ENCODE assay signal across 22 cellular contexts in the genomic region with DNA sequence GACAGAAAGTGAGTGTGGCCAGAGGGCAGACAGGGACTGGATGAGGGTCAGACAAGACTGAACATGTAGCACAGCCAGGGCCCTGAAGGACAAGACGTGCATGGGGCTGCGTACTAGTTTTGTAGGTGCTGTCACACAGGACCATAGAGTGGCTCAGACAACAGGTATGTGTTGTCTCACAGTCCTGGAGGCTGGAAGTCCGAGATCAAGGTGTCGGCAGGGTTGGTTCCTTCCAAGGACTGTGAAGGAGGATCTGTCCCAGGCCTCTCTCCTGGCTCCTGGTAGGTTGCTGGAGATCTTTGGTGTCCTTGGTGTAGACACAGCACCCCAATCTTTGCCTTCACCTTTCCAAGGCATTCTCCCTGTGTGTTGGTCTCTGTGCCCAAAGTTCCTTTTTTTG.
DNase-seq lines count a peak whose midpoint lies in the region; ATAC-seq, FAIRE-seq and TF ChIP-seq lines count a peak whose summit lies in the region.
"Had no signal": no experiment of that assay in that cellular context is flagged by ENCODE, and none has a peak within 500 bp of the region (broad histone marks: within the 10 kb centered on the region; RNA-seq: fewer than 3 reads in every experiment).

No MANE protein-coding gene starts in this region.

- H3K9me3 ChIP-seq in H1 (ENCODE audit: insufficient read depth in 2 of 2, low read depth in 1 of 2, low read length in 1 of 2) (no peaks in the 10 kb centered on the region), neural progenitor cell (ENCODE audit: low read depth) (no peaks in the 10 kb centered on the region)
- H3K9me3 ChIP-seq: Caco-2, HAP-1 had no signal

- H2BK5ac ChIP-seq in H1 (ENCODE audit: low read depth, low read length) = no peak overlapping the region; the same call in 1 of the 2 replicates

- 0 out of 2 replicates have a peak overlapping the region, but pooled peaks have one; percentile 31 for H2BK15ac ChIP-seq in H1 (ENCODE audit: low read length)

- H3K18ac ChIP-seq in H1 (ENCODE audit: extremely low read depth, low read length) = peak overlapping the region; percentile 68; the same call in 1 of the 2 replicates

- H2BK20ac ChIP-seq in H1 (ENCODE audit: low read length) = 0 out of 2 replicates have a peak overlapping the region, but pooled peaks have one; percentile 68

- H3K9me3 Mint-ChIP-seq in brain (peaks cover 0 to 6% (median 0%) of the 10 kb centered on the region in 5 experiments), neural progenitor cell (peaks cover 10% of the 10 kb centered on the region), MCF 10A (ENCODE audit: unreplicated experiment) (no peaks in the 10 kb centered on the region)
- H3K9me3 Mint-ChIP-seq: CD4-positive, CD25-positive, alpha-beta regulatory T cell; CD8-positive, alpha-beta T cell; GM23338 had no signal

- no peak overlapping the region for H3K27ac ChIP-seq in H1 (ENCODE audit: low read depth, low read length)
- H3K27ac ChIP-seq in neural progenitor cell = no peak overlapping the region
- H3K27ac ChIP-seq: BLaER1, C4-2B had no signal

- H3K4me1 ChIP-seq in H1 (replicated peaks in 1 of 4; ENCODE audit: control insufficient read depth in 3 of 4, insufficient read depth in 4 of 4, low read length in 3 of 4) = peaks cover 0 to 2% (median 0%) of the 10 kb centered on the region in 4 experiments; a peak in 3 of 7 replicates
- H3K4me1 ChIP-seq in neural progenitor cell = no peaks in the 10 kb centered on the region
- H3K4me1 ChIP-seq: Caco-2, HAP-1 had no signal

- H3K79me2 ChIP-seq in H1 (ENCODE audit: control insufficient read depth in 1 of 2, insufficient read depth in 2 of 2, low read length in 2 of 2) (no peaks in the 10 kb centered on the region), neural progenitor cell (ENCODE audit: low read depth) (no peaks in the 10 kb centered on the region)

- H3F3A ChIP-seq in neural progenitor cell (ENCODE audit: low read depth) = no peaks in the 10 kb centered on the region

- ATAC-seq in GM21447 (IDR thresholded peaks at IDR 0.05; ENCODE audit: unreplicated experiment) = no peak
- ATAC-seq: CD8-positive, alpha-beta T cell; GM12878; GM23338 had no signal

- peak overlapping the region; percentile 65; the same call in 1 of the 2 replicates for H2BK12ac ChIP-seq in H1 (ENCODE audit: low read depth, low read length)

- H3K4ac ChIP-seq in H1 (replicated peaks; ENCODE audit: insufficient read length, low read depth, low read length) = no peak overlapping the region

- no peak overlapping the region for H3K23ac ChIP-seq in H1 (ENCODE audit: insufficient read length)

- peak overlapping the region; percentile 93; the same call in 1 of the 2 replicates for H2AK5ac ChIP-seq in H1 (ENCODE audit: low read depth, low read length)

- intact Hi-C loops in posterior cingulate gyrus (cut with DNase I) (no loop called here), MCF 10A (cut with micrococcal nuclease) (no loop called here)

- FAIRE-seq in H1 (lab: Jason Lieb, UNC) (no peak), urothelium cell line (lab: Jason Lieb, UNC) (peak; percentile 23)
- FAIRE-seq: GM12878, GM19239, H54 had no signal

- H3K27me3 Mint-ChIP-seq in brain = no peaks in the 10 kb centered on the region
- H3K27me3 Mint-ChIP-seq in neural progenitor cell (ENCODE audit: insufficient read depth, low read depth) = peaks cover 4% of the 10 kb centered on the region
- H3K27me3 Mint-ChIP-seq in MCF 10A (ENCODE audit: insufficient read depth, unreplicated experiment) = no peaks in the 10 kb centered on the region
- H3K27me3 Mint-ChIP-seq: B cell; CD4-positive, CD25-positive, alpha-beta regulatory T cell had no signal

- H2AFZ ChIP-seq in H1 (ENCODE audit: low read length) = no peak overlapping the region
- H2AFZ ChIP-seq in neural progenitor cell (replicated peaks) = no peak overlapping the region
- H2AFZ ChIP-seq: GM23338 had no signal

- H3K36me3 ChIP-seq in H1 (ENCODE audit: control insufficient read depth in 2 of 4, insufficient read depth in 4 of 4, low read length in 3 of 4) = no peaks in the 10 kb centered on the region
- no peaks in the 10 kb centered on the region for H3K36me3 ChIP-seq in neural progenitor cell
- H3K36me3 ChIP-seq: BLaER1, HAP-1 had no signal

- no peaks in the 10 kb centered on the region; the same call in 1 of the 2 replicates for H3K23me2 ChIP-seq in H1 (ENCODE audit: low read depth, low read length)

- DNase-seq in H1 (ENCODE audit: low read depth in 1 of 2, low spot score in 2 of 2) = no peak
- no peak for DNase-seq in neural progenitor cell (ENCODE audit: low spot score)
- DNase-seq in urothelium cell line (ENCODE audit: low spot score) = no peak
- no peak for DNase-seq in posterior cingulate gyrus
- no peak for DNase-seq in MCF 10A (ENCODE audit: unreplicated experiment)
- no peak for DNase-seq in glomerular visceral epithelial cell (ENCODE audit: extremely low spot score)
- DNase-seq: Caco-2; CD4-positive, CD25-positive, alpha-beta regulatory T cell; CD8-positive, alpha-beta T cell; DMS153; DND-41; GDM1 had no signal

- H3K27ac Mint-ChIP-seq in brain = peak overlapping the region in 3 of 5 experiments; percentile 67 to 81 (median 79)
- H3K27ac Mint-ChIP-seq in neural progenitor cell = peak overlapping the region; percentile 33
- H3K27ac Mint-ChIP-seq in MCF 10A (ENCODE audit: low read depth, unreplicated experiment) = no peak overlapping the region
- H3K27ac Mint-ChIP-seq: B cell; CD4-positive, CD25-positive, alpha-beta regulatory T cell; CD8-positive, alpha-beta T cell; GM23338 had no signal

- H3K79me1 ChIP-seq in H1 (ENCODE audit: low read depth, low read length) = no peaks in the 10 kb centered on the region

- no peak overlapping the region for H3K4me2 ChIP-seq in H1 (ENCODE audit: insufficient read depth in 1 of 2, low read depth in 2 of 2, low read length in 2 of 2)
- no peak overlapping the region for H3K4me2 ChIP-seq in neural progenitor cell
- H3K4me2 ChIP-seq: BLaER1, GM23338 had no signal

- TF ChIP-seq EP300 in H1 (IDR thresholded peaks at IDR 0.05; ENCODE audit: borderline replicate concordance in 1 of 2, low read depth in 2 of 2, low read length in 2 of 2) = no peak

- POLR2A ChIA-PET in H1 (lab: Charles Lee; ENCODE audit: partially characterized antibody) = interaction anchor here (2.6 kb wide), 1 partner anchor 10 kb away, joined by 10 read pairs; no protein-coding TSS in a partner anchor
- POLR2A ChIA-PET in MCF 10A (lab: Yijun Ruan, JAX) = no interaction called here

- TF ChIP-seq POLR2A in H1 (IDR thresholded peaks at IDR 0.05; ENCODE audit: control extremely low read depth in 1 of 2, low read depth in 2 of 2, low read length in 2 of 2) = no peak

- H3K14ac ChIP-seq in H1 (ENCODE audit: insufficient read length) = no peak overlapping the region

- H4K5ac ChIP-seq in H1 (ENCODE audit: insufficient read length, low read depth, low read length) = no peak overlapping the region

- no peak overlapping the region for H4K91ac ChIP-seq in H1 (replicated peaks; ENCODE audit: insufficient read length, low read length)

- no TSS peak for BruUV-seq in MCF 10A (replicated peaks; lab: Mats Ljungman, UMichigan)

- WGBS in H1 (ENCODE audit: extremely low coverage in 1 of 2, insufficient coverage in 1 of 2, insufficient read length in 1 of 2, insufficient replicate concordance in 2 of 2, low coverage in 1 of 2, low lambda C conversion rate in 2 of 2, missing lambda C conversion rate in 1 of 2), 2 experiments = 87% methylated on average over 4 of the region's 4 CpGs; no CpG with 5 or more reads in 1 of the 2 experiments

- TF ChIP-seq CTCF in brain (conservative IDR thresholded peaks at IDR 0.05) (no peak), H1 (IDR thresholded peaks at IDR 0.05; ENCODE audit: control extremely low read depth in 1 of 3, insufficient read depth in 1 of 3, low read depth in 1 of 3, low read length in 3 of 3) (no peak), neural progenitor cell (IDR thresholded peaks at IDR 0.05) (no peak), MCF 10A (IDR thresholded peaks at IDR 0.05; ENCODE audit: unreplicated experiment) (no peak)

- no peak for TF ChIP-seq RAD21 in H1 (IDR thresholded peaks at IDR 0.05 in 1 of 2, conservative IDR thresholded peaks at IDR 0.05 in 1 of 2; ENCODE audit: low read depth in 2 of 2, low read length in 2 of 2)

- H3K4me3 Mint-ChIP-seq in brain (no peak overlapping the region), neural progenitor cell (no peak overlapping the region), MCF 10A (ENCODE audit: unreplicated experiment) (no peak overlapping the region)
- H3K4me3 Mint-ChIP-seq: B cell; CD4-positive, CD25-positive, alpha-beta regulatory T cell; CD8-positive, alpha-beta T cell; GM23338 had no signal

- H3K4me3 ChIP-seq in H1 (ENCODE audit: extremely low read depth in 1 of 4, insufficient read depth in 2 of 4, low read depth in 3 of 4, low read length in 4 of 4) (no peak overlapping the region), neural progenitor cell (no peak overlapping the region)
- H3K4me3 ChIP-seq: BLaER1, GM12878, GM23338, HAP-1 had no signal

- no peak overlapping the region for H4K8ac ChIP-seq in H1 (ENCODE audit: extremely low read depth, insufficient read depth, low read length)

- no peak overlapping the region for H2BK120ac ChIP-seq in H1 (replicated peaks; ENCODE audit: low read depth, low read length)

- H3K27me3 ChIP-seq in H1 (replicated peaks in 1 of 4; ENCODE audit: control insufficient read depth in 3 of 4, extremely low read depth in 1 of 4, insufficient read depth in 3 of 4, low read length in 3 of 4) (no peaks in the 10 kb centered on the region; a peak in 1 of 7 replicates), neural progenitor cell (no peaks in the 10 kb centered on the region)
- H3K27me3 ChIP-seq: BLaER1 had no signal

- H4K20me1 ChIP-seq in H1 (replicated peaks in 1 of 2; ENCODE audit: control insufficient read depth in 1 of 2, insufficient read depth in 2 of 2, low read length in 2 of 2) = no peaks in the 10 kb centered on the region
- no peaks in the 10 kb centered on the region for H4K20me1 ChIP-seq in neural progenitor cell (ENCODE audit: low read depth)
- H4K20me1 ChIP-seq: BLaER1 had no signal

- H3K4me1 Mint-ChIP-seq in brain = peaks cover 48% of the 10 kb centered on the region
- peaks cover 22% of the 10 kb centered on the region for H3K4me1 Mint-ChIP-seq in neural progenitor cell
- H3K4me1 Mint-ChIP-seq in MCF 10A (ENCODE audit: insufficient read depth, unreplicated experiment) = peaks cover 5% of the 10 kb centered on the region
- H3K4me1 Mint-ChIP-seq: B cell, GM23338 had no signal

- CTCF ChIA-PET in H1 (lab: Charles Lee; ENCODE audit: partially characterized antibody) (interaction anchor here (1.4 to 6.3 kb wide), 13 partner anchors 8 to 202 kb away, joined by 3 to 79 read pairs (median 13); a partner anchor contains a TSS), MCF 10A (lab: Yijun Ruan, JAX) (interaction anchor here (1.0 kb wide), 1 partner anchor 126 kb away, joined by 3 read pairs; no protein-coding TSS in a partner anchor)

- H3K36me3 Mint-ChIP-seq in brain (peaks cover 78% of the 10 kb centered on the region), neural progenitor cell (peaks cover 53% of the 10 kb centered on the region), MCF 10A (ENCODE audit: insufficient read depth, unreplicated experiment) (peaks cover 11% of the 10 kb centered on the region)
- H3K36me3 Mint-ChIP-seq: CD8-positive, alpha-beta T cell had no signal

- H3K9ac ChIP-seq in H1 (replicated peaks in 1 of 4; ENCODE audit: extremely low read depth in 1 of 4, low read depth in 3 of 4, low read length in 3 of 4) (no peak overlapping the region), neural progenitor cell (no peak overlapping the region)
- H3K9ac ChIP-seq: BLaER1 had no signal

- H3K56ac ChIP-seq in H1 (replicated peaks; ENCODE audit: insufficient read length, low read depth, low read length) = no peak overlapping the region
